18 cellular contexts compared by ENCODE assay signal in the genomic region with DNA sequence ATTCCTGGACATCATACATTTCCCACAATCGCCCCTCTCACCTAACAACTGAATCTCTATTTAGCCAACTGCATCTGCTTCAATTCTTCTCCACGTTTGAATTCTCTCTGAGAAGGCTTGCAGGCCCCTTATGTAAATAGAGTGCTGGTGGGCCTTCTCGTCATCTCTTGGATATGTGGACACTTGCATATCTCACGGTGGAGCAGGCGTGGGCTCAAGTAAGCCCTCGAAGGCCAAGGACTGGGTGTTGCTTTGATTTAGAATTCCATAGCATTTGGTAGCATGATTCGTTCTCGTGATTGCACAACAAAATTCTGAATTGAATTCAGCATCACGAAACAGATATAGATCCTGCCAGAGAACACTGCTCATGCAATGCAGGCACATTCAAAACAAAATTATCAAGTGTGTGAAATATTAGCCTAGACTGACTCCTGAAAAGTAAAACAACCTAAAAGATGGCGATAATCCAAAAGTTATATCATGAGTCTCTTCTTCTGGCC.
DNase-seq lines count a peak whose midpoint lies in the region; ATAC-seq and TF ChIP-seq lines count a peak whose summit lies in the region.
"Had no signal": no experiment of that assay in that cellular context is flagged by ENCODE, and none has a peak within 500 bp of the region (broad histone marks: within the 10 kb centered on the region; RNA-seq: fewer than 3 reads in every experiment).

No MANE protein-coding gene starts in this region.

- H2AFZ ChIP-seq in mammary epithelial cell (ENCODE audit: low read depth, low read length) (no peak overlapping the region), GM23248 (peak overlapping the region; percentile 39; the same call in 1 of the 2 replicates)

- no peaks in the 10 kb centered on the region for H3K4me1 Mint-ChIP-seq in MCF 10A (ENCODE audit: insufficient read depth, unreplicated experiment)
- peaks cover 1% of the 10 kb centered on the region for H3K4me1 Mint-ChIP-seq in mesothelial cell of epicardium
- H3K4me1 Mint-ChIP-seq: CD14-positive monocyte had no signal

- H3K4me1 ChIP-seq in mammary epithelial cell (ENCODE audit: insufficient read depth, low read length) (no peaks in the 10 kb centered on the region), GM23248 (ENCODE audit: insufficient read depth) (no peaks in the 10 kb centered on the region)

- in situ Hi-C loops in mammary epithelial cell (cut with MboI; ENCODE audit: low sequenced_read_pairs in 2 of 2) (no loop called here), GM23248 (cut with MboI) (no loop called here), G401 (cut with HindIII; ENCODE audit: low sequenced_read_pairs) (no loop called here)

- POLR2A ChIA-PET in MCF 10A (lab: Yijun Ruan, JAX): no interaction called here

- 71% methylated on average over 10 of the region's 10 CpGs for WGBS in mammary epithelial cell (ENCODE audit: low coverage, missing lambda C conversion rate)
- 5 to 7% methylated on average over 10 of the region's 10 CpGs for whole genome bisulfite sequencing in GM23248 (ENCODE audit: low coverage in 1 of 2, low lambda C conversion rate in 2 of 2, missing lambda C conversion rate in 2 of 2), 2 experiments

- H3K9me3 ChIP-seq in mammary epithelial cell (replicated peaks; ENCODE audit: insufficient read depth, low read length) (no peaks in the 10 kb centered on the region), GM23248 (ENCODE audit: low read depth) (no peaks in the 10 kb centered on the region)

- peaks cover 8% of the 10 kb centered on the region for H3K9me3 Mint-ChIP-seq in MCF 10A (ENCODE audit: unreplicated experiment)
- H3K9me3 Mint-ChIP-seq in mesothelial cell of epicardium: peaks cover 18% of the 10 kb centered on the region
- H3K9me3 Mint-ChIP-seq: H9 had no signal

- ATAC-seq in GM18505 (IDR thresholded peaks at IDR 0.05; ENCODE audit: unreplicated experiment): no peak
- ATAC-seq: CD8-positive, alpha-beta T cell had no signal

- H3K27ac ChIP-seq in mammary epithelial cell (ENCODE audit: insufficient read depth, low read depth, low read length): no peak overlapping the region
- H3K27ac ChIP-seq in GM23248: peak overlapping the region; percentile 29
- H3K27ac ChIP-seq: 22Rv1 had no signal

- H3K36me3 Mint-ChIP-seq in MCF 10A (ENCODE audit: insufficient read depth, unreplicated experiment): no peaks in the 10 kb centered on the region
- H3K36me3 Mint-ChIP-seq in mesothelial cell of epicardium: no peaks in the 10 kb centered on the region
- H3K36me3 Mint-ChIP-seq: CD14-positive monocyte; CD8-positive, alpha-beta T cell had no signal

- H3K79me2 ChIP-seq in mammary epithelial cell (ENCODE audit: insufficient read depth, low read length) (no peaks in the 10 kb centered on the region), GM23248 (ENCODE audit: insufficient read depth) (no peaks in the 10 kb centered on the region)

- TF ChIP-seq POLR2A in GM18505 (IDR thresholded peaks at IDR 0.05; ENCODE audit: borderline replicate concordance, extremely low read depth, insufficient read depth, insufficient read length): no peak

- H3K36me3 ChIP-seq in mammary epithelial cell (ENCODE audit: insufficient read depth, low read length) (no peaks in the 10 kb centered on the region), GM23248 (ENCODE audit: low read depth) (no peaks in the 10 kb centered on the region)

- H4K20me1 ChIP-seq in mammary epithelial cell (ENCODE audit: insufficient read depth, low read length) (no peaks in the 10 kb centered on the region), GM23248 (ENCODE audit: insufficient read depth) (no peaks in the 10 kb centered on the region)

- H3K27me3 ChIP-seq in mammary epithelial cell (ENCODE audit: insufficient read depth, low read length) (no peaks in the 10 kb centered on the region), GM23248 (replicated peaks; ENCODE audit: insufficient read depth) (no peaks in the 10 kb centered on the region)

- H3K27me3 Mint-ChIP-seq in MCF 10A (ENCODE audit: insufficient read depth, unreplicated experiment) (no peaks in the 10 kb centered on the region), mesothelial cell of epicardium (ENCODE audit: low read depth) (no peaks in the 10 kb centered on the region)

- intact Hi-C loops in MCF 10A (cut with micrococcal nuclease) (no loop called here), mammary epithelial cell (cut with micrococcal nuclease) (no loop called here)

- TF ChIP-seq CTCF in MCF 10A (IDR thresholded peaks at IDR 0.05; ENCODE audit: unreplicated experiment) (no peak), mammary epithelial cell (conservative IDR thresholded peaks at IDR 0.05 in 1 of 2, IDR thresholded peaks at IDR 0.05 in 1 of 2; ENCODE audit: extremely low read depth in 1 of 2, insufficient read depth in 1 of 2, low read depth in 1 of 2, low read length in 2 of 2) (no peak), mesothelial cell of epicardium (IDR thresholded peaks at IDR 0.05; ENCODE audit: unreplicated experiment) (no peak)

- H3K4me2 ChIP-seq in mammary epithelial cell (ENCODE audit: insufficient read depth, low read depth, low read length) (no peak overlapping the region), GM23248 (ENCODE audit: unreplicated experiment) (peak overlapping the region; percentile 10)

- H3K4me3 Mint-ChIP-seq in MCF 10A (ENCODE audit: unreplicated experiment) (no peak overlapping the region), mesothelial cell of epicardium (no peak overlapping the region)
- H3K4me3 Mint-ChIP-seq: CD14-positive monocyte; CD8-positive, alpha-beta T cell; H9 had no signal

- no peak overlapping the region for H3K27ac Mint-ChIP-seq in MCF 10A (ENCODE audit: low read depth, unreplicated experiment)
- no peak overlapping the region for H3K27ac Mint-ChIP-seq in mesothelial cell of epicardium
- H3K27ac Mint-ChIP-seq: CD14-positive monocyte; CD8-positive, alpha-beta T cell had no signal

- no TSS peak for BruUV-seq in MCF 10A (replicated peaks; lab: Mats Ljungman, UMichigan)
- no TSS peak for BruUV-seq in mammary epithelial cell (replicated peaks; lab: Mats Ljungman, UMichigan)

- no peaks in the 10 kb centered on the region for H3K9me2 ChIP-seq in GM23248 (ENCODE audit: insufficient read depth)

- H3F3A ChIP-seq in GM23248 (ENCODE audit: insufficient read depth): no peaks in the 10 kb centered on the region

- H3K4me3 ChIP-seq in mammary epithelial cell (replicated peaks in 1 of 3; ENCODE audit: insufficient read depth in 1 of 3, low read depth in 2 of 3, low read length in 3 of 3) (no peak overlapping the region), GM23248 (no peak overlapping the region)

- peak; percentile 12 for DNase-seq in MCF 10A (ENCODE audit: unreplicated experiment)
- no peak for DNase-seq in mammary epithelial cell
- peak; percentile 50 for DNase-seq in GM23248
- DNase-seq in amniotic epithelial cell (ENCODE audit: low read depth): peak; percentile 0
- peak; percentile 12 for DNase-seq in fibroblast of the conjunctiva (ENCODE audit: low read depth)
- no peak for DNase-seq in G401 (ENCODE audit: low spot score)
- DNase-seq in mesothelial cell of epicardium (ENCODE audit: low spot score in 2 of 2, unreplicated experiment in 2 of 2): no peak
- DNase-seq: CD8-positive, alpha-beta T cell; COR-L47; DMS153; DMS79 treated with DMSO at 0.1 percent for 48 hours; GF-D8; GOT3; H9; KG1 had no signal

- CTCF ChIA-PET in MCF 10A (lab: Yijun Ruan, JAX): no interaction called here
- CTCF ChIA-PET in mammary epithelial cell (lab: Charles Lee; ENCODE audit: low non-redundant PET): no interaction called here

- H3K9ac ChIP-seq in mammary epithelial cell (ENCODE audit: insufficient read depth, low read length) (no peak overlapping the region), GM23248 (no peak overlapping the region)

- dilution Hi-C loops in mammary epithelial cell (cut with HindIII; ENCODE audit: low sequenced_read_pairs): no loop called here

Comparison
In these comparisons a context has a peak if more than half of its experiments do, and no peak if none do; other contexts are left out.
1. DNase-seq: peak in MCF 10A (single experiment), GM23248 (single experiment), amniotic epithelial cell (single experiment) and fibroblast of the conjunctiva (single experiment); none in mammary epithelial cell (single experiment), G401 (single experiment) and mesothelial cell of epicardium (0 of 2).